Comparison of ENCODE assay signal across 1 cellular context in genomic region chr3:58217209-58217811, GRCh38.
TF ChIP-seq lines count a peak whose summit lies in the region.

No MANE protein-coding gene starts in this region.

TF ChIP-seq in HCT116, 20 proteins besides CTCF, POLR2A, EP300 and RAD21 (continued from another document):
- TF ChIP-seq ZBTB33 (IDR thresholded peaks at IDR 0.05; ENCODE audit: extremely low read depth, insufficient replicate concordance, low read length) (no peak), CEBPB (IDR thresholded peaks at IDR 0.05; ENCODE audit: low read depth) (no peak), TCF7L2 (IDR thresholded peaks at IDR 0.05; ENCODE audit: borderline replicate concordance, extremely low read depth, insufficient read depth, insufficient read length) (peak; percentile 68), SIN3A (IDR thresholded peaks at IDR 0.05; ENCODE audit: low read depth) (peak; percentile 49; the same call in 1 of the 2 replicates), ATF3 (IDR thresholded peaks at IDR 0.05) (no peak)
TF ChIP-seq in HCT116: peak in this region for 8.
